Comparison of ENCODE assay signal across 8 cellular contexts in the genomic region with DNA sequence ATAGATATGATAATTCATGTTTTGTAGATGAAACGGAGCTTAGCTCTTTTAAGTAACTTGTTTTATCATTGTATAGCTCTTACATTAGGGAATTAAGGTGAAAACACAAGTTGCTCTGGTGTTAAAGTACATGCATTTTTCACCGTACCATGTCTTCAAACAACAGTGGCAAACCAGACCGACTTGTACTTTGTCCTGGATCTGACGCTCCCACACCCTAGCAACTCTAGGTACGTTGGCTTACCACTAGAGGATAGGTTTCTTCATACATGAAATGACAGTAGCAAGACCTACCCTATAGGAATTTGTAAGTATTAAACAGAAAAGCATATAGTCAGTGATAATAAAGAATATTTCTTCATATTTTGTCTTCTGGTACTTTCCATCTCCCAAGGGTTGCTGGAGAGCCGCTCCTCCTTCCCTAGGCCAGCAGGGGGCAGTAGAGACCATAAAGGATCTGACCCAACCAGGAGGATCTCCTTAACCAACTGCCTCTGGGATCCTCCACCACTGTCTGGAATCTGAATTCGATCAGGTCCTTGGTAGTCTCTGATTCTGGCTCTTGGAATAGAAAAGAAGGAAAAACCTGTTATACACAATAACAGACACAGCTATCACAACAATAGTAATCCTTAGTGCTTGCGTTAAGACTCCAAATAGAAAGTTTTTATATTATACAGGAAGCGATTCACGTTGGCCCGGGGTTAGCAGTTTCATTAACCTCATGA.
DNase-seq lines count a peak whose midpoint lies in the region; ATAC-seq and TF ChIP-seq lines count a peak whose summit lies in the region.

No MANE protein-coding gene starts in this region.

- no peaks in the 10 kb centered on the region for H3K36me3 Mint-ChIP-seq in activated CD4-positive, alpha-beta T cell treated with anti-CD3 and anti-CD28 coated beads for 36 hours (ENCODE audit: low read depth)

- no peaks in the 10 kb centered on the region for H3K79me1 ChIP-seq in neuronal stem cell (ENCODE audit: low read depth, low read length)

- peaks cover 0 to 5% of the 10 kb centered on the region in 2 donors for H3K9me3 ChIP-seq in neuronal stem cell (replicated peaks in 1 of 2; ENCODE audit: control insufficient read depth in 2 of 2, insufficient read depth in 1 of 2, low read depth in 1 of 2, low read length in 2 of 2)

- POLR2A ChIA-PET in activated CD4-positive, alpha-beta T cell treated with anti-CD3 and anti-CD28 coated beads for 36 hours (lab: Charles Lee), result no interaction called here

- H3K27me3 Mint-ChIP-seq in activated CD4-positive, alpha-beta T cell treated with anti-CD3 and anti-CD28 coated beads for 36 hours, result peaks cover 5% of the 10 kb centered on the region

- no peak overlapping the region for H4K91ac ChIP-seq in neuronal stem cell (ENCODE audit: low read depth, low read length, poor library complexity)

- H3K23ac ChIP-seq in neuronal stem cell (ENCODE audit: low read depth, low read length, poor library complexity), result no peak overlapping the region

- no peak overlapping the region for H3K4me3 ChIP-seq in GM12864 (ENCODE audit: low read depth, low read length)
- H3K4me3 ChIP-seq in neuronal stem cell (ENCODE audit: low read length in 2 of 2), result no peak overlapping the region

- no peak overlapping the region for H3K4me2 ChIP-seq in neuronal stem cell (ENCODE audit: insufficient read depth, low read length, poor library complexity, severe bottlenecking)

- H3K9ac ChIP-seq in neuronal stem cell (ENCODE audit: low read depth, low read length, poor library complexity), result no peak overlapping the region

- no peaks in the 10 kb centered on the region for H3K4me1 ChIP-seq in neuronal stem cell (ENCODE audit: control insufficient read depth in 2 of 2, insufficient read depth in 1 of 2, low read depth in 1 of 2, low read length in 2 of 2)

- no peak overlapping the region for H2AK5ac ChIP-seq in neuronal stem cell (ENCODE audit: low read depth, low read length)

- WGBS in neuronal stem cell (ENCODE audit: extremely low coverage in 2 of 2, insufficient read length in 2 of 2, insufficient replicate concordance in 1 of 2), 2 donors, result no CpG with 5 or more reads among the region's 11 CpGs

- CTCF ChIA-PET in activated CD4-positive, alpha-beta T cell treated with anti-CD3 and anti-CD28 coated beads for 36 hours (lab: Charles Lee), result interaction anchor here (0.6 to 2.5 kb wide), 7 partner anchors 13 to 597 kb away, joined by 3 to 17 read pairs (median 3); no protein-coding TSS in a partner anchor

- H3K18ac ChIP-seq in neuronal stem cell (ENCODE audit: low read length), result no peak overlapping the region

- peak; percentile 85 for TF ChIP-seq CTCF in GM12864 (IDR thresholded peaks at IDR 0.05; ENCODE audit: low read depth, low read length, missing control alignments)

- H2BK12ac ChIP-seq in neuronal stem cell (ENCODE audit: low read length), result no peak overlapping the region

- no peak overlapping the region for H2BK120ac ChIP-seq in neuronal stem cell (ENCODE audit: low read depth, low read length)

- no peaks in the 10 kb centered on the region for H3K36me3 ChIP-seq in neuronal stem cell (replicated peaks in 1 of 2; ENCODE audit: control insufficient read depth in 2 of 2, insufficient read depth in 2 of 2, low read length in 2 of 2)

- peak; percentile 82 for ATAC-seq in HG02870 (IDR thresholded peaks at IDR 0.05; ENCODE audit: unreplicated experiment)
- ATAC-seq in activated CD4-positive, alpha-beta T cell treated with anti-CD3 and anti-CD28 coated beads for 36 hours, result peak; percentile 53

- intact Hi-C loops in activated CD4-positive, alpha-beta T cell treated with anti-CD3 and anti-CD28 coated beads for 36 hours (cut with DNase I, micrococcal nuclease), result loop anchor here in 1 of 2 experiments (1.0 to 10.0 kb wide), 4 partner anchors 403 to 816 kb away; no protein-coding TSS in a partner anchor

- H3K4me1 Mint-ChIP-seq in activated CD4-positive, alpha-beta T cell treated with anti-CD3 and anti-CD28 coated beads for 36 hours, result no peaks in the 10 kb centered on the region

- no peak overlapping the region for H2BK15ac ChIP-seq in neuronal stem cell (ENCODE audit: low read length)

- no peak overlapping the region for H2BK5ac ChIP-seq in neuronal stem cell (ENCODE audit: low read length)

- H3K27me3 ChIP-seq in neuronal stem cell (ENCODE audit: control insufficient read depth in 3 of 3, insufficient read depth in 3 of 3, low read depth in 1 of 3, low read length in 3 of 3), result no peaks in the 10 kb centered on the region

- H3K9me3 Mint-ChIP-seq in activated CD4-positive, alpha-beta T cell treated with anti-CD3 and anti-CD28 coated beads for 36 hours (ENCODE audit: low read depth), result no peaks in the 10 kb centered on the region

- no peak overlapping the region for H4K8ac ChIP-seq in neuronal stem cell (ENCODE audit: low read depth, low read length)

- DNase-seq in 8988T, result peak; percentile 40
- peak; percentile 5 for DNase-seq in GM12864 (ENCODE audit: low read depth)
- peak; percentile 55 for DNase-seq in NCI-H2107 treated with DMSO at 0.1 percent for 48 hours (lab: John Stamatoyannopoulos, UW; ENCODE audit: unreplicated experiment)
- DNase-seq in activated CD4-positive, alpha-beta T cell treated with anti-CD3 and anti-CD28 coated beads for 36 hours, result peak; percentile 77
- DNase-seq in fibroblast of gingiva (ENCODE audit: low read depth), result peak; percentile 11
- peak; percentile 78 for DNase-seq in neuronal stem cell (ENCODE audit: low spot score)
- DNase-seq in DMS79 treated with DMSO at 0.1 percent for 48 hours (lab: John Stamatoyannopoulos, UW), result no peak

- no peak overlapping the region for H3K27ac ChIP-seq in neuronal stem cell (replicated peaks; ENCODE audit: low read length)

- H3K27ac Mint-ChIP-seq in activated CD4-positive, alpha-beta T cell treated with anti-CD3 and anti-CD28 coated beads for 36 hours, result no peak overlapping the region

- no peak overlapping the region for H3K4ac ChIP-seq in neuronal stem cell (ENCODE audit: low read length)

- H2AFZ ChIP-seq in neuronal stem cell (ENCODE audit: low read length), result no peak overlapping the region

- no peak overlapping the region for H3K4me3 Mint-ChIP-seq in activated CD4-positive, alpha-beta T cell treated with anti-CD3 and anti-CD28 coated beads for 36 hours

- no peak overlapping the region for H3K14ac ChIP-seq in neuronal stem cell (ENCODE audit: low read length)
